ENCODE assay signal across 9 cellular contexts in genomic region chr6:53309897-53310291, GRCh38. TPM values are rescaled to one million over a fixed set of nuclear protein-coding genes. Genes with fewer than 3 reads are reported as not detected.
A peak's percentile ranks its signal among the peaks of the same experiment; 100 is the strongest.
DNase-seq lines count a peak whose midpoint lies in the region; ATAC-seq and TF ChIP-seq lines count a peak whose summit lies in the region.
"Had no signal": no experiment of that assay in that cellular context is flagged by ENCODE, and none has a peak within 500 bp of the region (broad histone marks: within the 10 kb centered on the region; RNA-seq: fewer than 3 reads in every experiment).

No MANE protein-coding gene starts in this region.

- H3K36me3 Mint-ChIP-seq in naive thymus-derived CD4-positive, alpha-beta T cell = peaks cover 0 to 15% (median 4%) of the 10 kb centered on the region in 5 donors

- ATAC-seq in GM18502 (IDR thresholded peaks at IDR 0.05; ENCODE audit: poor library complexity, unreplicated experiment) (peak; percentile 1), HG02571 (IDR thresholded peaks at IDR 0.05; ENCODE audit: unreplicated experiment) (peak; percentile 8), RWPE2 (ENCODE audit: low read depth) (no peak), HG02852 (IDR thresholded peaks at IDR 0.05; ENCODE audit: unreplicated experiment) (no peak)
- ATAC-seq in naive thymus-derived CD4-positive, alpha-beta T cell = peak; percentile 10
- ATAC-seq in activated CD4-positive, CD25-positive, alpha-beta regulatory T cell treated with anti-CD3 and anti-CD28 coated beads, Interleukin-2, amount 50 U/mL, for 24 hours = no peak

- H3K9me3 ChIP-seq in RWPE2 (ENCODE audit: severe bottlenecking) = no peaks in the 10 kb centered on the region
- no peaks in the 10 kb centered on the region for H3K9me3 ChIP-seq in naive thymus-derived CD4-positive, alpha-beta T cell (ENCODE audit: control insufficient read depth in 2 of 3, low read length in 3 of 3)

- H3K9me3 Mint-ChIP-seq in naive thymus-derived CD4-positive, alpha-beta T cell = no peaks in the 10 kb centered on the region

- H3K27ac ChIP-seq in RWPE2 (ENCODE audit: poor library complexity, severe bottlenecking) = peak overlapping the region; percentile 39
- H3K27ac ChIP-seq in naive thymus-derived CD4-positive, alpha-beta T cell (ENCODE audit: low read depth, low read length) = no peak overlapping the region

- H3K27me3 Mint-ChIP-seq in naive thymus-derived CD4-positive, alpha-beta T cell = no peaks in the 10 kb centered on the region

- H3K27ac Mint-ChIP-seq in naive thymus-derived CD4-positive, alpha-beta T cell = peak overlapping the region in 7 of 9 donors; percentile 43 to 76 (median 58)

- H3K4me3 ChIP-seq in RWPE2 (ENCODE audit: severe bottlenecking) = no peak overlapping the region
- H3K4me3 ChIP-seq in naive thymus-derived CD4-positive, alpha-beta T cell (ENCODE audit: low read length) = no peak overlapping the region

- H3K36me3 ChIP-seq in RWPE2 (ENCODE audit: low read depth) = no peaks in the 10 kb centered on the region
- no peaks in the 10 kb centered on the region for H3K36me3 ChIP-seq in naive thymus-derived CD4-positive, alpha-beta T cell (ENCODE audit: control insufficient read depth in 2 of 3, insufficient read depth in 3 of 3, low read length in 3 of 3)

- peaks cover 30% of the 10 kb centered on the region for H3K4me1 ChIP-seq in RWPE2 (ENCODE audit: insufficient read depth, poor library complexity, severe bottlenecking)
- H3K4me1 ChIP-seq in naive thymus-derived CD4-positive, alpha-beta T cell (ENCODE audit: control insufficient read depth in 2 of 2, insufficient read depth in 2 of 2, low read length in 2 of 2) = peaks cover 40 to 83% of the 10 kb centered on the region in 2 donors

- intact Hi-C loops in naive thymus-derived CD4-positive, alpha-beta T cell (cut with micrococcal nuclease) = loop anchor here (1.0 to 10.0 kb wide), 3 partner anchors 8 to 175 kb away; no protein-coding TSS in a partner anchor

- no peak for DNase-seq in RWPE2 (ENCODE audit: low spot score)
- no peak for DNase-seq in naive thymus-derived CD4-positive, alpha-beta T cell
- no peak for DNase-seq in NCI-H1436 (lab: John Stamatoyannopoulos, UW)
- no peak for DNase-seq in occipital lobe (lab: John Stamatoyannopoulos, UW)
- DNase-seq: GOT3 had no signal

- peak overlapping the region in 6 of 10 donors; percentile 12 to 47 (median 22) for H3K4me3 Mint-ChIP-seq in naive thymus-derived CD4-positive, alpha-beta T cell

- H3K27me3 ChIP-seq in RWPE2 (ENCODE audit: insufficient read depth, poor library complexity, severe bottlenecking) = no peaks in the 10 kb centered on the region
- H3K27me3 ChIP-seq in naive thymus-derived CD4-positive, alpha-beta T cell (ENCODE audit: control insufficient read depth in 2 of 2, insufficient read depth in 2 of 2, low read length in 2 of 2) = no peaks in the 10 kb centered on the region

- H3K4me1 Mint-ChIP-seq in naive thymus-derived CD4-positive, alpha-beta T cell = peaks cover 49 to 86% (median 80%) of the 10 kb centered on the region in 7 donors

- CTCF ChIA-PET in naive thymus-derived CD4-positive, alpha-beta T cell (lab: Charles Lee) = interaction anchor here (0.9 kb wide), 1 partner anchor 25 kb away, joined by 3 read pairs; no protein-coding TSS in a partner anchor

- TF ChIP-seq CTCF in RWPE2 (IDR thresholded peaks at IDR 0.05; ENCODE audit: poor library complexity, severe bottlenecking) = no peak

- POLR2A ChIA-PET in naive thymus-derived CD4-positive, alpha-beta T cell (lab: Charles Lee) = interaction anchor here (0.6 to 2.2 kb wide), 5 partner anchors 9 to 53 kb away, joined by 3 to 13 read pairs (median 3); partner anchors contain the start of gene ELOVL5

RNA-seq across cellular contexts. Expression of gene ELOVL5, which starts 38.9 kb away (rescaled TPM):
- total RNA-seq in naive thymus-derived CD4-positive, alpha-beta T cell = 100 to 1,000 TPM in 1 of 5 experiments, 10 to 100 TPM in 4; 49.7 to 124 (median 71.3) TPM
- polyA plus RNA-seq in naive thymus-derived CD4-positive, alpha-beta T cell = 10 to 100 TPM; 40.9 to 52.5 TPM
- total RNA-seq in occipital lobe = 54.1 TPM

Comparison
In these comparisons a context has a peak if more than half of its experiments do, and no peak if none do; other contexts are left out.
1. ATAC-seq: peak in GM18502 (single experiment), HG02571 (single experiment) and naive thymus-derived CD4-positive, alpha-beta T cell (single experiment); none in RWPE2 (single experiment), activated CD4-positive, CD25-positive, alpha-beta regulatory T cell treated with anti-CD3 and anti-CD28 coated beads, Interleukin-2, amount 50 U/mL, for 24 hours (0 of 2) and HG02852 (single experiment).